ENCODE assay signal across 10 cellular contexts in genomic region chr20:33673115-33673410, GRCh38. TPM values are rescaled to one million over a fixed set of nuclear protein-coding genes. Genes with fewer than 3 reads are reported as not detected.
DNase-seq lines count a peak whose midpoint lies in the region; ATAC-seq, FAIRE-seq and TF ChIP-seq lines count a peak whose summit lies in the region.
"Had no signal": no experiment of that assay in that cellular context is flagged by ENCODE, and none has a peak within 500 bp of the region (broad histone marks: within the 10 kb centered on the region; RNA-seq: fewer than 3 reads in every experiment).

No MANE protein-coding gene starts in this region.

- H3K27me3 ChIP-seq in lower lobe of right lung (ENCODE audit: low read depth), result no peaks in the 10 kb centered on the region
- H3K27me3 ChIP-seq in tibial artery, result no peaks in the 10 kb centered on the region

- CTCF ChIA-PET in activated naive CD4-positive, alpha-beta T cell treated with anti-CD3 and anti-CD28 coated beads for 36 hours (lab: Charles Lee), result no interaction called here

- no peaks in the 10 kb centered on the region for H3K9me3 Mint-ChIP-seq in activated naive CD4-positive, alpha-beta T cell treated with anti-CD3 and anti-CD28 coated beads for 36 hours
- H3K9me3 Mint-ChIP-seq in activated naive CD4-positive, alpha-beta T cell treated with anti-CD3 and anti-CD28 coated beads, Interleukin-2, amount 50 U/mL, for 72 hours, result no peaks in the 10 kb centered on the region

- peaks cover 16% of the 10 kb centered on the region for H3K36me3 Mint-ChIP-seq in activated naive CD4-positive, alpha-beta T cell treated with anti-CD3 and anti-CD28 coated beads for 36 hours (ENCODE audit: low read depth)
- peaks cover 10 to 17% of the 10 kb centered on the region in 2 donors for H3K36me3 Mint-ChIP-seq in activated naive CD4-positive, alpha-beta T cell treated with anti-CD3 and anti-CD28 coated beads, Interleukin-2, amount 50 U/mL, for 72 hours

- TF ChIP-seq POLR2A in GM12891 (IDR thresholded peaks at IDR 0.05; ENCODE audit: low read depth, low read length), result no peak

- no peak for TF ChIP-seq CTCF in lower lobe of right lung (IDR thresholded peaks at IDR 0.05)
- no peak for TF ChIP-seq CTCF in tibial artery (IDR thresholded peaks at IDR 0.05)

- H3K27ac Mint-ChIP-seq in activated naive CD4-positive, alpha-beta T cell treated with anti-CD3 and anti-CD28 coated beads for 36 hours, result no peak overlapping the region
- peak overlapping the region in 1 of 2 donors; percentile 40 for H3K27ac Mint-ChIP-seq in activated naive CD4-positive, alpha-beta T cell treated with anti-CD3 and anti-CD28 coated beads, Interleukin-2, amount 50 U/mL, for 72 hours

- no peaks in the 10 kb centered on the region for H3K9me3 ChIP-seq in lower lobe of right lung
- no peaks in the 10 kb centered on the region for H3K9me3 ChIP-seq in tibial artery

- peak overlapping the region; percentile 67 for H3K4me3 ChIP-seq in lower lobe of right lung
- H3K4me3 ChIP-seq in tibial artery, result peak overlapping the region; percentile 67 to 72

- intact Hi-C loops in activated naive CD4-positive, alpha-beta T cell treated with anti-CD3 and anti-CD28 coated beads for 36 hours (cut with micrococcal nuclease), result no loop called here
- intact Hi-C loops in lower lobe of right lung (cut with DNase I) (no loop called here), tibial artery (cut with DNase I; ENCODE audit: low total_unique reads) (no loop called here)

- ATAC-seq in activated naive CD4-positive, alpha-beta T cell treated with anti-CD3 and anti-CD28 coated beads, Interleukin-2, amount 50 U/mL, for 72 hours, result no peak
- no peak for ATAC-seq in lower lobe of right lung
- no peak for ATAC-seq in HG03460 (IDR thresholded peaks at IDR 0.05; ENCODE audit: unreplicated experiment)
- no peak for ATAC-seq in GM18868 (IDR thresholded peaks at IDR 0.05; ENCODE audit: unreplicated experiment)

- H3K4me3 Mint-ChIP-seq in activated naive CD4-positive, alpha-beta T cell treated with anti-CD3 and anti-CD28 coated beads for 36 hours, result peak overlapping the region; percentile 82

- DNase-seq in activated naive CD4-positive, alpha-beta T cell treated with anti-CD3 and anti-CD28 coated beads for 36 hours, result no peak
- no peak for DNase-seq in activated naive CD4-positive, alpha-beta T cell treated with anti-CD3 and anti-CD28 coated beads, Interleukin-2, amount 50 U/mL, for 72 hours (ENCODE audit: low spot score in 2 of 2)
- DNase-seq in lower lobe of right lung, result no peak
- no peak for DNase-seq in tibial artery
- no peak for DNase-seq in GM12891 (ENCODE audit: insufficient read length, low spot score)
- DNase-seq: stimulated activated CD4-positive, alpha-beta T cell treated with anti-CD3 and anti-CD28 coated beads, Interleukin-4, amount 100 ng/mL, for 4 hours had no signal

- H3K4me1 Mint-ChIP-seq in activated naive CD4-positive, alpha-beta T cell treated with anti-CD3 and anti-CD28 coated beads for 36 hours (ENCODE audit: low read depth), result peaks cover 21% of the 10 kb centered on the region

- no peak for FAIRE-seq in GM12891 (lab: Jason Lieb, UNC)

- H3K27ac ChIP-seq in angular gyrus (ENCODE audit: low read depth, low read length), result peak overlapping the region; percentile 77
- peak overlapping the region; percentile 83 for H3K27ac ChIP-seq in lower lobe of right lung
- peak overlapping the region; percentile 98 for H3K27ac ChIP-seq in tibial artery

- H3K27me3 Mint-ChIP-seq in activated naive CD4-positive, alpha-beta T cell treated with anti-CD3 and anti-CD28 coated beads for 36 hours (ENCODE audit: low read depth), result no peaks in the 10 kb centered on the region

- H3K4me1 ChIP-seq in lower lobe of right lung (peaks cover 42% of the 10 kb centered on the region), tibial artery (peaks cover 0 to 77% (median 65%) of the 10 kb centered on the region in 4 donors)

- peaks cover 15% of the 10 kb centered on the region for H3K36me3 ChIP-seq in lower lobe of right lung
- H3K36me3 ChIP-seq in tibial artery, result peaks cover 0 to 22% (median 4%) of the 10 kb centered on the region in 3 donors

TF ChIP-seq in GM12891, 5 proteins besides CTCF, POLR2A, EP300 and RAD21:
- TF ChIP-seq PAX5 (IDR thresholded peaks at IDR 0.05; ENCODE audit: insufficient read depth, low read length, severe bottlenecking), result no peak
- no peak for TF ChIP-seq POU2F2 (IDR thresholded peaks at IDR 0.05; ENCODE audit: low read depth, low read length)
- TF ChIP-seq TAF1 (IDR thresholded peaks at IDR 0.05; ENCODE audit: low read depth, low read length), result no peak
- TF ChIP-seq SPI1 (IDR thresholded peaks at IDR 0.05; ENCODE audit: low read depth, low read length), result no peak
- TF ChIP-seq POLR2AphosphoS5 (IDR thresholded peaks at IDR 0.05; ENCODE audit: low read depth, low read length), result no peak

RNA-seq across cellular contexts. Expression of gene NECAB3, which starts 1.2 kb away (rescaled TPM):
- 10 to 100 TPM; 12.7 to 14.3 TPM for total RNA-seq in activated naive CD4-positive, alpha-beta T cell treated with anti-CD3 and anti-CD28 coated beads for 36 hours
- 10 to 100 TPM; 24.5 to 43.0 TPM for total RNA-seq in activated naive CD4-positive, alpha-beta T cell treated with anti-CD3 and anti-CD28 coated beads, Interleukin-2, amount 50 U/mL, for 72 hours
- 60.3 TPM for total RNA-seq in lower lobe of right lung
- polyA plus RNA-seq in GM12891 (2012; ENCODE audit: low read depth, missing spikeins), result 6.2 TPM

RNA-seq across cellular contexts. Expression of gene ACTL10, which starts 6.3 kb away (rescaled TPM):
- 1 to 10 TPM in 1 of 2 experiments, under 1 TPM in 1; 0.96 to 1.0 TPM for total RNA-seq in activated naive CD4-positive, alpha-beta T cell treated with anti-CD3 and anti-CD28 coated beads for 36 hours
- 1 to 10 TPM; 1.2 to 2.4 TPM for total RNA-seq in activated naive CD4-positive, alpha-beta T cell treated with anti-CD3 and anti-CD28 coated beads, Interleukin-2, amount 50 U/mL, for 72 hours
- total RNA-seq in lower lobe of right lung, result 1.3 TPM
- polyA plus RNA-seq in GM12891 (2012; ENCODE audit: low read depth, missing spikeins), result 0.46 TPM

RNA-seq across cellular contexts. Expression of gene C20orf144, which starts 10.9 kb away (rescaled TPM):
- under 1 TPM; 0.15 to 0.38 TPM for total RNA-seq in activated naive CD4-positive, alpha-beta T cell treated with anti-CD3 and anti-CD28 coated beads for 36 hours
- under 1 TPM; 0.23 to 0.43 TPM for total RNA-seq in activated naive CD4-positive, alpha-beta T cell treated with anti-CD3 and anti-CD28 coated beads, Interleukin-2, amount 50 U/mL, for 72 hours
- not detected for total RNA-seq in lower lobe of right lung
- 0.06 TPM for polyA plus RNA-seq in GM12891 (2012; ENCODE audit: low read depth, missing spikeins)
- total RNA-seq: Daoy had no signal

RNA-seq across cellular contexts. Expression of gene E2F1, which starts 13.1 kb away (rescaled TPM):
- total RNA-seq in activated naive CD4-positive, alpha-beta T cell treated with anti-CD3 and anti-CD28 coated beads for 36 hours, result 10 to 100 TPM; 69.3 to 70.0 TPM
- 10 to 100 TPM; 62.4 to 76.4 TPM for total RNA-seq in activated naive CD4-positive, alpha-beta T cell treated with anti-CD3 and anti-CD28 coated beads, Interleukin-2, amount 50 U/mL, for 72 hours
- total RNA-seq in lower lobe of right lung, result 3.9 TPM
- polyA plus RNA-seq in GM12891 (2012; ENCODE audit: low read depth, missing spikeins), result 20.6 TPM

RNA-seq across cellular contexts. Expression of gene PXMP4, which starts 47.0 kb away (rescaled TPM):
- 10 to 100 TPM in 1 of 2 experiments, 1 to 10 TPM in 1; 9.5 to 10.3 TPM for total RNA-seq in activated naive CD4-positive, alpha-beta T cell treated with anti-CD3 and anti-CD28 coated beads for 36 hours
- total RNA-seq in activated naive CD4-positive, alpha-beta T cell treated with anti-CD3 and anti-CD28 coated beads, Interleukin-2, amount 50 U/mL, for 72 hours, result 10 to 100 TPM; 10.3 to 12.5 TPM
- 60.5 TPM for total RNA-seq in lower lobe of right lung
- 6.0 TPM for polyA plus RNA-seq in GM12891 (2012; ENCODE audit: low read depth, missing spikeins)
